In the genomic region with DNA sequence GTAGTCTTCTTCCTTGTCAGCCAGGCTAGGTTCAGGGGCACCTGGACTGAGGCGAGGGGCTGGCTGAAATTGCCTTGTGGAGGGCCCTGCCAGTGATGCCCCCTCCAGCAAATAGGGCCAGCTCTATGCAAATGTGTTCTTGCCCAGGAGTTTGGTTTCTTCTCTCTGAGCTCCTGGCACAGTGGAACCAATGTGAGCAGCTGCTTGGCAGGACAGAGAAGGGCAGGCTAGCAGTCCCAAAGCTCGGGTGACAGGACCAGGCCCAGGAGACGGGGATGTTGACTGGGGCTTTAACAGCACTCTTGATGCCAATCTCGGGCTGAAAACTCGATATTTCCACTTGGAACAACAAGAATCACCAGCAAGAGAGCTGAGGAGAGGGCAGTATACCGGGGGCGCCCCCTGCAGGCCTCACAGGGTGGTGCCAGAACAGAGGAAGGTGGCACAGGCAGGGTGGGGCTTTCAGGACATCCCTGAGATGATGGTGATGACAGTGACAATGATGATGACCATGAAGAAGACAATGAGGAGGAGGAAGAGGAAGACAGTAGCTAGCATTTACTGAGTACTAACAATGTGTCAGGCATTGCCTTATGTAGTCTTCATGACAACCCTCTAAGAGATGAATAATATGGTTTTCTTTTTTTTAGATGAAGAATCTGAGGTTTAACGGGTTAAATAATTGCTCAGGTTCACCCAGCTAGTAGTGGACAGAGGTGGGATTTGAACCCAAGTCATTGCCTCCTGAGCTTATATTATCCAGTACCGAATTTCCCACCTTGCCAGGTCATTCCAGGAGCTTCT, we compare ENCODE assay signal across 8 cellular contexts. TPM values are rescaled to one million over a fixed set of nuclear protein-coding genes. Genes with fewer than 3 reads are reported as not detected.
DNase-seq lines count a peak whose midpoint lies in the region; ATAC-seq and TF ChIP-seq lines count a peak whose summit lies in the region.

No MANE protein-coding gene starts in this region.

- H3K9me3 Mint-ChIP-seq in activated naive CD4-positive, alpha-beta T cell treated with anti-CD3 and anti-CD28 coated beads, Interleukin-2, amount 10 ng/mL, durations not matched to agents 7 days and 5 days = no peaks in the 10 kb centered on the region

- peak; percentile 61 for DNase-seq in NCI-H82 (lab: John Stamatoyannopoulos, UW)
- DNase-seq in NCI-H82 treated with DMSO at 0.1 percent for 48 hours (lab: John Stamatoyannopoulos, UW; ENCODE audit: unreplicated experiment) = no peak
- DNase-seq in RPMI7951 (ENCODE audit: low read depth) = peak; percentile 21
- DNase-seq in activated naive CD4-positive, alpha-beta T cell treated with anti-CD3 and anti-CD28 coated beads, Interleukin-2, amount 10 ng/mL, durations not matched to agents 7 days and 5 days = peak; percentile 78
- DNase-seq in hepatocyte (ENCODE audit: low spot score) = peak; percentile 40
- DNase-seq in stimulated activated CD4-positive, alpha-beta T cell treated with anti-CD3 and anti-CD28 coated beads, Interleukin-15, amount 100 ng/mL, for 24 hours = peak; percentile 73

- H3K9me2 ChIP-seq in hepatocyte (replicated peaks; ENCODE audit: insufficient read depth) = no peaks in the 10 kb centered on the region

- peaks cover 72% of the 10 kb centered on the region for H3K27me3 Mint-ChIP-seq in activated naive CD4-positive, alpha-beta T cell treated with anti-CD3 and anti-CD28 coated beads, Interleukin-2, amount 10 ng/mL, durations not matched to agents 7 days and 5 days

- H3K27me3 ChIP-seq in hepatocyte = peaks cover 70% of the 10 kb centered on the region

- H3K27ac Mint-ChIP-seq in activated naive CD4-positive, alpha-beta T cell treated with anti-CD3 and anti-CD28 coated beads, Interleukin-2, amount 10 ng/mL, durations not matched to agents 7 days and 5 days = no peak overlapping the region

- H3K79me2 ChIP-seq in hepatocyte = no peaks in the 10 kb centered on the region

- no peaks in the 10 kb centered on the region for H3K4me1 Mint-ChIP-seq in activated naive CD4-positive, alpha-beta T cell treated with anti-CD3 and anti-CD28 coated beads, Interleukin-2, amount 10 ng/mL, durations not matched to agents 7 days and 5 days

- H4K20me1 ChIP-seq in hepatocyte (ENCODE audit: insufficient read depth, poor library complexity, severe bottlenecking) = no peaks in the 10 kb centered on the region

- no peak overlapping the region for H3K4me3 ChIP-seq in hepatocyte

- H3K36me3 ChIP-seq in hepatocyte (replicated peaks; ENCODE audit: insufficient read depth, low read depth) = no peaks in the 10 kb centered on the region

- no peak overlapping the region for H3K4me3 Mint-ChIP-seq in activated naive CD4-positive, alpha-beta T cell treated with anti-CD3 and anti-CD28 coated beads, Interleukin-2, amount 10 ng/mL, durations not matched to agents 7 days and 5 days

- peak; percentile 56 for TF ChIP-seq CTCF in hepatocyte (IDR thresholded peaks at IDR 0.05; ENCODE audit: poor library complexity)

- peak; percentile 76 for ATAC-seq in HG03135 (IDR thresholded peaks at IDR 0.05; ENCODE audit: unreplicated experiment)
- ATAC-seq in HG03457 (IDR thresholded peaks at IDR 0.05; ENCODE audit: unreplicated experiment) = no peak

- no peak overlapping the region for H2AFZ ChIP-seq in hepatocyte

- no peaks in the 10 kb centered on the region for H3K9me3 ChIP-seq in hepatocyte (ENCODE audit: low read depth)

- H3K4me1 ChIP-seq in hepatocyte (ENCODE audit: insufficient read depth) = no peaks in the 10 kb centered on the region

- no peak overlapping the region for H3K27ac ChIP-seq in hepatocyte

- 30% methylated on average over 9 of the region's 9 CpGs for WGBS in hepatocyte (ENCODE audit: low lambda C conversion rate, missing lambda C conversion rate)

- H3K36me3 Mint-ChIP-seq in activated naive CD4-positive, alpha-beta T cell treated with anti-CD3 and anti-CD28 coated beads, Interleukin-2, amount 10 ng/mL, durations not matched to agents 7 days and 5 days = no peaks in the 10 kb centered on the region

- no peak overlapping the region for H3K4me2 ChIP-seq in hepatocyte

- CTCF ChIA-PET in activated naive CD4-positive, alpha-beta T cell treated with anti-CD3 and anti-CD28 coated beads, Interleukin-2, amount 10 ng/mL, durations not matched to agents 7 days and 5 days (lab: Charles Lee) = interaction anchor here (0.6 to 13.8 kb wide), 41 partner anchors 8 to 303 kb away, joined by 3 to 210 read pairs (median 5); partner anchors contain the start of genes IGSF8, KCNJ10 and PIGM

RNA-seq across cellular contexts. Expression of gene KCNJ9, which starts 2.7 kb away (rescaled TPM):
- not detected in 2 replicates for total RNA-seq in RPMI7951 (2014; rRNA removed; shearing (Covaris generic))
- not detected in 2 replicates for total RNA-seq in hepatocyte
- not detected in 2 replicates for polyA plus RNA-seq in hepatocyte

RNA-seq across cellular contexts. Expression of gene KCNJ10, which starts 8.6 kb away (rescaled TPM):
- total RNA-seq in RPMI7951 (2014; rRNA removed; shearing (Covaris generic)) = 0.10 and 0.12 TPM in 2 replicates
- total RNA-seq in hepatocyte = not detected in 2 replicates
- not detected in 2 replicates for polyA plus RNA-seq in hepatocyte

RNA-seq across cellular contexts. Expression of gene IGSF8, which starts 19.8 kb away (rescaled TPM):
- total RNA-seq in RPMI7951 (2014; rRNA removed; shearing (Covaris generic)) = 7.9 and 10.7 TPM in 2 replicates
- 26.0 and 36.8 TPM in 2 replicates for total RNA-seq in hepatocyte
- 39.3 and 54.1 TPM in 2 replicates for polyA plus RNA-seq in hepatocyte

RNA-seq across cellular contexts. Expression of gene ATP1A2, which starts 37.0 kb away (rescaled TPM):
- total RNA-seq in RPMI7951 (2014; rRNA removed; shearing (Covaris generic)) = not detected in 2 replicates
- total RNA-seq in hepatocyte = 2.9 and 4.7 TPM in 2 replicates
- 0.80 and 1.5 TPM in 2 replicates for polyA plus RNA-seq in hepatocyte

RNA-seq across cellular contexts. Expression of gene PIGM, which starts 46.8 kb away (rescaled TPM):
- total RNA-seq in RPMI7951 (2014; rRNA removed; shearing (Covaris generic)) = 4.7 and 4.9 TPM in 2 replicates
- 9.0 and 10.5 TPM in 2 replicates for total RNA-seq in hepatocyte
- 5.9 and 6.3 TPM in 2 replicates for polyA plus RNA-seq in hepatocyte
